In the genomic region with DNA sequence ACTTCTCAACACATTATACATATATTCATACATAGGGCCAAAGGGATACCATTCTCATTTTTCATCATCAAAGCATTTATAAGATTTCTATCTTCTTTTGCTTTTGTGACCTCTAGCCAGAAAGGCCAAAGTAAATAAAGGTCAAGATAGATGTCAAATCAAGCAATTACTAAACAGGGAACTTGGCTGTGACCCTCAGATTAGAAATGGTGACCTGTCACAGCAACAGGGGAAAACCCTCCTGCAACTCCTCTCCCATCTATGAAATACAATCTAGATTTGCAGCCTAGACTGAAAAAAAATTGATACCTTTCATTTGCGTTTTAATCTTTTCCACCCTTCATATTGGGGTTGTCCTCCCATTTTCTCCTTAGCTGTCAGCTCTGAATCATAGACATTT, we compare ENCODE assay signal across 3 cellular contexts.
"Had no signal": no experiment of that assay in that cellular context is flagged by ENCODE, and none has a peak within 500 bp of the region (broad histone marks: within the 10 kb centered on the region; RNA-seq: fewer than 3 reads in every experiment).

No MANE protein-coding gene starts in this region.

- H3K4me3 ChIP-seq: GM12878 had no signal

- ATAC-seq: GM12878 had no signal

- DNase-seq: GDM1, GF-D8 had no signal
